In genomic region chr17:26809033-26809432, GRCh38 we compare ENCODE assay signal across 25 cellular contexts.
DNase-seq lines count a peak whose midpoint lies in the region; ATAC-seq, FAIRE-seq and TF ChIP-seq lines count a peak whose summit lies in the region.
"Had no signal": no experiment of that assay in that cellular context is flagged by ENCODE, and none has a peak within 500 bp of the region (broad histone marks: within the 10 kb centered on the region; RNA-seq: fewer than 3 reads in every experiment).

No MANE protein-coding gene starts in this region.

- intact Hi-C loops in GM12878 (cut with micrococcal nuclease; ENCODE audit: unreplicated experiment): no loop called here

- no peak for TF ChIP-seq RAD21 in GM12878 (IDR thresholded peaks at IDR 0.05; ENCODE audit: insufficient read depth, low read depth, low read length)

- no peak for FAIRE-seq in GM12878 (lab: Jason Lieb, UNC)
- FAIRE-seq: pancreas had no signal

- DNase-seq in GM04503 (ENCODE audit: low read depth) (peak; percentile 1), GM12878 (ENCODE audit: low read depth, low spot score) (peak; percentile 9), fibroblast of mammary gland (ENCODE audit: low read depth) (peak; percentile 38), lung microvascular endothelial cell (ENCODE audit: low read depth in 2 of 2) (peak; percentile 8 to 46), glomerular visceral epithelial cell (ENCODE audit: extremely low spot score) (no peak), HPDE6-E6E7 (ENCODE audit: extremely low spot score) (no peak), NCI-H1694 (lab: John Stamatoyannopoulos, UW) (no peak), DMS114 treated with DMSO at 0.1 percent for 48 hours (lab: John Stamatoyannopoulos, UW; ENCODE audit: unreplicated experiment) (no peak)
- DNase-seq: activated CD4-positive, alpha-beta T cell treated with anti-CD3 and anti-CD28 coated beads for 48 hours; activated naive CD4-positive, alpha-beta T cell treated with Interleukin-2 at 50 U/mL for 16 hours; activated T-cell treated with anti-CD3 and anti-CD28 coated beads, Interleukin-2, amount 50 U/mL, for 48 hours; amygdala; left lung; NCI-H1105 treated with DMSO at 0.1 percent for 48 hours; NCI-H2107; OCI-M1; pancreas; right cardiac atrium; stimulated activated CD4-positive, alpha-beta T cell treated with anti-CD3 and anti-CD28 coated beads, Interleukin-4, amount 100 ng/mL, for 1 hour had no signal

- H3K27me3 ChIP-seq in GM12878 (replicated peaks in 1 of 2; ENCODE audit: control insufficient read depth in 2 of 2, insufficient read depth in 2 of 2, low read length in 1 of 2): no peaks in the 10 kb centered on the region
- H3K27me3 ChIP-seq: BLaER1 treated with 17β-estradiol and CSF1 and Interleukin-3, amounts not matched to agents 10 nM and 100 nM; left lung; pancreas had no signal

- H3K79me2 ChIP-seq in GM12878 (ENCODE audit: control insufficient read depth, insufficient read depth, low read length): no peaks in the 10 kb centered on the region

- in situ Hi-C loops in GM12878 (cut with MboI): no loop called here

- no TSS peak for BruUV-seq in GM12878 (replicated peaks; lab: Mats Ljungman, UMichigan)

- no peaks in the 10 kb centered on the region for H3K36me3 ChIP-seq in GM12878 (ENCODE audit: control insufficient read depth in 2 of 2, insufficient read depth in 2 of 2, low read length in 1 of 2)
- H3K36me3 ChIP-seq: BLaER1 treated with 17β-estradiol and CSF1 and Interleukin-3, amounts not matched to agents 10 nM and 100 nM; HAP-1; left lung; pancreas had no signal

- RAD21 ChIA-PET in GM12878 (lab: Charles Lee; ENCODE audit: unreplicated experiment): no interaction called here

- no peak overlapping the region for H3K4me2 ChIP-seq in GM12878 (ENCODE audit: control insufficient read depth, insufficient read depth)
- H3K4me2 ChIP-seq: BLaER1 treated with 17β-estradiol and CSF1 and Interleukin-3, amounts not matched to agents 10 nM and 100 nM had no signal

- WGBS in GM12878 (ENCODE audit: insufficient coverage, insufficient replicate concordance, low lambda C conversion rate, missing lambda C conversion rate): 29% methylated on average over 10 of the region's 10 CpGs

- SMC1A ChIA-PET in GM12878 (lab: Charles Lee; ENCODE audit: uncharacterized antibody, unreplicated experiment): no interaction called here

- no peak for ATAC-seq in GM12878
- ATAC-seq: esophagus mucosa; left lung; natural killer cell treated with Interleukin-12 subunit alpha and Interleukin-12 subunit beta and Interleukin-15 and Interleukin-18, amount 100 ng/mL, for 72 hours; pancreas; right cardiac atrium; stimulated activated memory B cell treated with anti-CD40 and anti-IgM and Interleukin-4, amounts not matched to agents 10 μg/mL and 1 μg/mL and 100 μg/mL, for 72 hours had no signal

- TF ChIP-seq EP300 in GM12878 (IDR thresholded peaks at IDR 0.05; ENCODE audit: borderline replicate concordance in 1 of 2, control insufficient read depth in 1 of 2, low read depth in 2 of 2, low read length in 2 of 2): no peak

- TF ChIP-seq CTCF in GM12878 (IDR thresholded peaks at IDR 0.05 in 2 of 3, conservative IDR thresholded peaks at IDR 0.05 in 1 of 3; ENCODE audit: control insufficient read depth in 2 of 3, extremely low read depth in 1 of 3, insufficient read depth in 1 of 3, low read depth in 3 of 3, low read length in 3 of 3) (no peak), fibroblast of mammary gland (conservative IDR thresholded peaks at IDR 0.05; ENCODE audit: control insufficient read depth, insufficient read depth, low read depth, low read length) (no peak)

- POLR2A ChIA-PET in GM12878 (lab: Charles Lee): no interaction called here

- H3K9ac ChIP-seq in GM12878 (ENCODE audit: control insufficient read depth, insufficient read depth, low read length): no peak overlapping the region
- H3K9ac ChIP-seq: BLaER1 treated with 17β-estradiol and CSF1 and Interleukin-3, amounts not matched to agents 10 nM and 100 nM had no signal

- peaks cover 1% of the 10 kb centered on the region for H3K9me3 ChIP-seq in GM12878 (replicated peaks; ENCODE audit: control insufficient read depth, insufficient read depth, low read length)
- H3K9me3 ChIP-seq: pancreas had no signal

- no peak overlapping the region for H2AFZ ChIP-seq in GM12878 (ENCODE audit: control insufficient read depth, low read depth, low read length)

- CTCF ChIA-PET in GM12878 (lab: Yijun Ruan, JAX): no interaction called here

- H4K20me1 ChIP-seq in GM12878 (ENCODE audit: control insufficient read depth, insufficient read depth): no peaks in the 10 kb centered on the region
- H4K20me1 ChIP-seq: BLaER1 treated with 17β-estradiol and CSF1 and Interleukin-3, amounts not matched to agents 10 nM and 100 nM had no signal

- no peak overlapping the region for H3K27ac ChIP-seq in GM12878 (ENCODE audit: control insufficient read depth, insufficient read depth)
- H3K27ac ChIP-seq: BLaER1 treated with 17β-estradiol and CSF1 and Interleukin-3, amounts not matched to agents 10 nM and 100 nM; HL-60; left lung; pancreas had no signal

- no peak for TF ChIP-seq POLR2A in GM12878 (IDR thresholded peaks at IDR 0.05; ENCODE audit: low read depth, low read length)

- no peaks in the 10 kb centered on the region for H3K4me1 ChIP-seq in GM12878 (ENCODE audit: control insufficient read depth, insufficient read depth, low read length)
- H3K4me1 ChIP-seq: BLaER1 treated with 17β-estradiol and CSF1 and Interleukin-3, amounts not matched to agents 10 nM and 100 nM; HAP-1; left lung; pancreas had no signal

- H3K4me3 ChIP-seq in GM12878 (no peak overlapping the region), fibroblast of mammary gland (ENCODE audit: control insufficient read depth, low read depth, low read length) (no peak overlapping the region)
- H3K4me3 ChIP-seq: BLaER1 treated with 17β-estradiol and CSF1 and Interleukin-3, amounts not matched to agents 10 nM and 100 nM; HAP-1; left lung; pancreas had no signal

TF ChIP-seq in GM12878, 131 proteins besides CTCF, POLR2A, EP300 and RAD21 (continues in another document):
- no peak for TF ChIP-seq SIN3A (IDR thresholded peaks at IDR 0.05; ENCODE audit: low read depth, low read length)
- TF ChIP-seq ZBTB4 (CRISPR knock-in tag; IDR thresholded peaks at IDR 0.05): no peak
- no peak for TF ChIP-seq ZSCAN29 (IDR thresholded peaks at IDR 0.05)
- TF ChIP-seq JUNB (IDR thresholded peaks at IDR 0.05): no peak
- TF ChIP-seq, protein P1, sequence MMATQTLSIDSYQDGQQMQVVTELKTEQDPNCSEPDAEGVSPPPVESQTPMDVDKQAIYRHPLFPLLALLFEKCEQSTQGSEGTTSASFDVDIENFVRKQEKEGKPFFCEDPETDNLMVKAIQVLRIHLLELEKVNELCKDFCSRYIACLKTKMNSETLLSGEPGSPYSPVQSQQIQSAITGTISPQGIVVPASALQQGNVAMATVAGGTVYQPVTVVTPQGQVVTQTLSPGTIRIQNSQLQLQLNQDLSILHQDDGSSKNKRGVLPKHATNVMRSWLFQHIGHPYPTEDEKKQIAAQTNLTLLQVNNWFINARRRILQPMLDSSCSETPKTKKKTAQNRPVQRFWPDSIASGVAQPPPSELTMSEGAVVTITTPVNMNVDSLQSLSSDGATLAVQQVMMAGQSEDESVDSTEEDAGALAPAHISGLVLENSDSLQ (IDR thresholded peaks at IDR 0.05): no peak
- TF ChIP-seq, protein P2, sequence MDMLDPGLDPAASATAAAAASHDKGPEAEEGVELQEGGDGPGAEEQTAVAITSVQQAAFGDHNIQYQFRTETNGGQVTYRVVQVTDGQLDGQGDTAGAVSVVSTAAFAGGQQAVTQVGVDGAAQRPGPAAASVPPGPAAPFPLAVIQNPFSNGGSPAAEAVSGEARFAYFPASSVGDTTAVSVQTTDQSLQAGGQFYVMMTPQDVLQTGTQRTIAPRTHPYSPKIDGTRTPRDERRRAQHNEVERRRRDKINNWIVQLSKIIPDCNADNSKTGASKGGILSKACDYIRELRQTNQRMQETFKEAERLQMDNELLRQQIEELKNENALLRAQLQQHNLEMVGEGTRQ (IDR thresholded peaks at IDR 0.05; ENCODE audit: borderline replicate concordance, low read depth, low read length): no peak
- no peak for TF ChIP-seq IKZF2 (IDR thresholded peaks at IDR 0.05)
- TF ChIP-seq RFX5 (IDR thresholded peaks at IDR 0.05; ENCODE audit: low read depth, low read length): no peak
- no peak for TF ChIP-seq CBX5 (IDR thresholded peaks at IDR 0.05; ENCODE audit: low read depth)
- TF ChIP-seq TCF7 (IDR thresholded peaks at IDR 0.05; ENCODE audit: borderline replicate concordance): no peak
- no peak for TF ChIP-seq ZBED1 (IDR thresholded peaks at IDR 0.05; ENCODE audit: borderline replicate concordance)
- TF ChIP-seq IKZF1 (conservative IDR thresholded peaks at IDR 0.05): no peak

Comparison
In these comparisons a context has a peak if more than half of its experiments do, and no peak if none do; other contexts are left out.
1. DNase-seq: peak in GM04503 (single experiment), GM12878 (single experiment), fibroblast of mammary gland (single experiment) and lung microvascular endothelial cell (2 of 2); none in glomerular visceral epithelial cell (single experiment), HPDE6-E6E7 (single experiment), NCI-H1694 (single experiment) and DMS114 treated with DMSO at 0.1 percent for 48 hours (single experiment).